In the genomic region with DNA sequence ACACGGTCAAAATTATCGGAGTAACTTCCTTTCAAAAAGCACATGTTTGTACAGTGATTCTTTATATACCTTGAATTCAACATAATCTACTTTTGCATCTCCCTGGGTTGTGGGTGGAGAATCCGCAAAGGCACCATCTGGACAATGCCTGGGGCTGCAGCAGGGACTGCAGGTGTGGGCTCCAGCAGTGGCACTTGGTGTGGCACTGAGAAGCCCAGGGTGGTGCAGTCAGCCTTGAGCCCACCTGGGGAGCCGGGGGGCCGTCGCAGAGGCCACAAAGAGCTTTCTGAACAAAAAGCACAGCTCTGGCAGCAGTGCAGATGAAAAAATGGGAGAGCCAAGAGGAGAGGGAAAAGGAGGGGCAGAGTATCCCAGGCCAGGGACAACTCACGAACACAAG, we compare ENCODE assay signal across 15 cellular contexts.
"Had no signal": no experiment of that assay in that cellular context is flagged by ENCODE, and none has a peak within 500 bp of the region (broad histone marks: within the 10 kb centered on the region; RNA-seq: fewer than 3 reads in every experiment).

No MANE protein-coding gene starts in this region.

- H3K9me3 ChIP-seq: adrenal gland, esophagus muscularis mucosa, upper lobe of left lung had no signal

- H3K36me3 ChIP-seq: adrenal gland, esophagus muscularis mucosa, upper lobe of left lung had no signal

- FAIRE-seq: colon had no signal

- H3K27ac ChIP-seq: adrenal gland, esophagus muscularis mucosa, hepatocyte, upper lobe of left lung had no signal

- ATAC-seq: activated CD8-positive, alpha-beta T cell treated with anti-CD3 and anti-CD28 coated beads, Interleukin-2, amount 10 ng/mL, durations not matched to agents 7 days and 5 days; natural killer cell treated with Interleukin-12 subunit alpha and Interleukin-12 subunit beta and Interleukin-15 and Interleukin-18, amount 100 ng/mL, for 72 hours; sciatic nerve had no signal

- DNase-seq: activated CD4-positive, alpha-beta T cell treated with anti-CD3 and anti-CD28 coated beads, Interleukin-2, amount 10 ng/mL, durations not matched to agents 24 days and 14 days; activated CD4-positive, CD25-positive, alpha-beta regulatory T cell; activated CD8-positive, alpha-beta memory T cell treated with anti-CD3 and anti-CD28 coated beads, Interleukin-2, amount 50 U/mL, for 4 hours; activated CD8-positive, alpha-beta T cell treated with anti-CD3 and anti-CD28 coated beads, Interleukin-2, amount 10 ng/mL, durations not matched to agents 7 days and 5 days; activated effector memory CD4-positive, alpha-beta T cell treated with anti-CD3 and anti-CD28 coated beads, Interleukin-2, amount 50 U/mL, for 16 hours; activated T-cell treated with anti-CD3 and anti-CD28 coated beads, Interleukin-2, amount 50 U/mL, for 48 hours; adrenal gland; kidney glomerular epithelial cell; mesendoderm; upper lobe of left lung had no signal

- H3K27me3 ChIP-seq: adrenal gland, esophagus muscularis mucosa, hepatocyte, upper lobe of left lung had no signal

- H3K4me3 ChIP-seq: adrenal gland, esophagus muscularis mucosa, hepatocyte, upper lobe of left lung had no signal
